ENCODE assay signal across 23 cellular contexts in the genomic region with DNA sequence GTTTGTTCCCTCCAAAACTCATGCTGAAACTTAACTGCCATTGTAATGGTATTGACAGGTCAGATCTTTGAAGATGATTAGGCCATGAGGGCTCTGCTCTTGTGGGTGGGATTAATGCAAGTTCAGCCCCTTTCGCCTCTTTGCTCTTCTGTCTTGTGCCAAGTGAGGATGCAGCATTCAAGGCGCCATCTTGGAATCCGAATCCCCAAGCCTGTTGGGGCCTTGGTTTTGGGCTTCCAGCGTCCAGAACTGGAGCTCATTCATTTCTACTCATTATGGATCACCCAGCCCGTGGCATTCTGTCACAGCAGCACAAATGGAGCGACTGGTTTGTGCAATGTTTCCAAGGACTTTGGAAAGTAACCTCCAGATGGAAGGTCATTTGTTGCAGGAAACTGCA. TPM values are rescaled to one million over a fixed set of nuclear protein-coding genes. Genes with fewer than 3 reads are reported as not detected.
DNase-seq lines count a peak whose midpoint lies in the region; ATAC-seq and TF ChIP-seq lines count a peak whose summit lies in the region.
"Had no signal": no experiment of that assay in that cellular context is flagged by ENCODE, and none has a peak within 500 bp of the region (broad histone marks: within the 10 kb centered on the region; RNA-seq: fewer than 3 reads in every experiment).

No MANE protein-coding gene starts in this region.

- in situ Hi-C loops in KBM-7 (cut with MboI; ENCODE audit: low pct_unique_long_range_greater_than_20kb, low sequenced_read_pairs): loop anchor here (25.0 kb wide), 3 partner anchors 209 to 609 kb away; partner anchors contain the start of genes FAAP20 and PRXL2B

- peaks cover 28% of the 10 kb centered on the region for H3K27me3 Mint-ChIP-seq in activated naive CD4-positive, alpha-beta T cell treated with anti-CD3 and anti-CD28 coated beads for 36 hours (ENCODE audit: low read depth)
- peaks cover 20 to 25% of the 10 kb centered on the region in 2 donors for H3K27me3 Mint-ChIP-seq in natural killer cell treated with Interleukin-12 subunit alpha and Interleukin-12 subunit beta and Interleukin-15 and Interleukin-18, amount 100 ng/mL, for 72 hours
- peaks cover 9 to 29% of the 10 kb centered on the region in 2 donors for H3K27me3 Mint-ChIP-seq in natural killer cell (ENCODE audit: low read depth in 2 of 2)

- H3K4me1 Mint-ChIP-seq in activated naive CD4-positive, alpha-beta T cell treated with anti-CD3 and anti-CD28 coated beads for 36 hours (ENCODE audit: low read depth): no peaks in the 10 kb centered on the region
- H3K4me1 Mint-ChIP-seq in natural killer cell treated with Interleukin-12 subunit alpha and Interleukin-12 subunit beta and Interleukin-15 and Interleukin-18, amount 100 ng/mL, for 72 hours (ENCODE audit: low read depth in 2 of 2): no peaks in the 10 kb centered on the region
- H3K4me1 Mint-ChIP-seq in natural killer cell: no peaks in the 10 kb centered on the region
- H3K4me1 Mint-ChIP-seq: CD8-positive, alpha-beta memory T cell had no signal

- H3K36me3 ChIP-seq in lower lobe of right lung: no peaks in the 10 kb centered on the region

- DNase-seq in activated naive CD4-positive, alpha-beta T cell treated with anti-CD3 and anti-CD28 coated beads for 36 hours: peak; percentile 2
- no peak for DNase-seq in activated naive CD4-positive, alpha-beta T cell treated with Interleukin-2 at 50 U/mL for 16 hours
- DNase-seq in natural killer cell treated with Interleukin-12 subunit alpha and Interleukin-12 subunit beta and Interleukin-15 and Interleukin-18, amount 100 ng/mL, for 72 hours (ENCODE audit: low spot score): peak; percentile 13
- no peak for DNase-seq in natural killer cell
- peak; percentile 14 for DNase-seq in lower lobe of right lung
- DNase-seq in KBM-7: no peak
- DNase-seq in iPS-NIHi11 (ENCODE audit: low spot score): no peak
- DNase-seq: 8988T; C1 segment of cervical spinal cord; CD4-positive, CD25-positive, alpha-beta regulatory T cell; COR-L47; DMS 273 treated with DMSO at 0.1 percent for 48 hours; DMS53; DND-41; EL; GOT3; H7; HFFc6 had no signal

- H3K36me3 Mint-ChIP-seq in activated naive CD4-positive, alpha-beta T cell treated with anti-CD3 and anti-CD28 coated beads for 36 hours (ENCODE audit: low read depth): peaks cover 8% of the 10 kb centered on the region
- H3K36me3 Mint-ChIP-seq in natural killer cell treated with Interleukin-12 subunit alpha and Interleukin-12 subunit beta and Interleukin-15 and Interleukin-18, amount 100 ng/mL, for 72 hours: peaks cover 14% of the 10 kb centered on the region
- H3K36me3 Mint-ChIP-seq in natural killer cell: peaks cover 19% of the 10 kb centered on the region
- H3K36me3 Mint-ChIP-seq: CD4-positive, CD25-positive, alpha-beta regulatory T cell had no signal

- intact Hi-C loops in activated naive CD4-positive, alpha-beta T cell treated with anti-CD3 and anti-CD28 coated beads for 36 hours (cut with micrococcal nuclease): no loop called here
- intact Hi-C loops in natural killer cell (cut with micrococcal nuclease): no loop called here
- intact Hi-C loops in lower lobe of right lung (cut with DNase I): no loop called here

- TF ChIP-seq CTCF in natural killer cell (IDR thresholded peaks at IDR 0.05) (no peak), lower lobe of right lung (IDR thresholded peaks at IDR 0.05) (no peak)

- no peak overlapping the region for H3K27ac ChIP-seq in lower lobe of right lung

- H3K9me3 Mint-ChIP-seq in activated naive CD4-positive, alpha-beta T cell treated with anti-CD3 and anti-CD28 coated beads for 36 hours: peaks cover 24% of the 10 kb centered on the region
- H3K9me3 Mint-ChIP-seq in natural killer cell treated with Interleukin-12 subunit alpha and Interleukin-12 subunit beta and Interleukin-15 and Interleukin-18, amount 100 ng/mL, for 72 hours: peaks cover 7% of the 10 kb centered on the region
- H3K9me3 Mint-ChIP-seq in natural killer cell: peaks cover 2 to 10% of the 10 kb centered on the region in 2 donors

- H3K27ac Mint-ChIP-seq in activated naive CD4-positive, alpha-beta T cell treated with anti-CD3 and anti-CD28 coated beads for 36 hours: no peak overlapping the region
- no peak overlapping the region for H3K27ac Mint-ChIP-seq in natural killer cell treated with Interleukin-12 subunit alpha and Interleukin-12 subunit beta and Interleukin-15 and Interleukin-18, amount 100 ng/mL, for 72 hours
- H3K27ac Mint-ChIP-seq in natural killer cell: no peak overlapping the region
- H3K27ac Mint-ChIP-seq: CD4-positive, CD25-positive, alpha-beta regulatory T cell; CD8-positive, alpha-beta memory T cell; HFFc6 had no signal

- no peak overlapping the region for H3K4me3 ChIP-seq in lower lobe of right lung
- H3K4me3 ChIP-seq: GM12878 had no signal

- H3K4me3 Mint-ChIP-seq in activated naive CD4-positive, alpha-beta T cell treated with anti-CD3 and anti-CD28 coated beads for 36 hours: no peak overlapping the region
- H3K4me3 Mint-ChIP-seq in natural killer cell treated with Interleukin-12 subunit alpha and Interleukin-12 subunit beta and Interleukin-15 and Interleukin-18, amount 100 ng/mL, for 72 hours: no peak overlapping the region
- H3K4me3 Mint-ChIP-seq in natural killer cell: no peak overlapping the region
- H3K4me3 Mint-ChIP-seq: CD4-positive, CD25-positive, alpha-beta regulatory T cell; CD8-positive, alpha-beta memory T cell; HFFc6 had no signal

- peaks cover 18% of the 10 kb centered on the region for H3K27me3 ChIP-seq in lower lobe of right lung (ENCODE audit: low read depth)

- no peak for ATAC-seq in natural killer cell treated with Interleukin-12 subunit alpha and Interleukin-12 subunit beta and Interleukin-15 and Interleukin-18, amount 100 ng/mL, for 72 hours
- no peak for ATAC-seq in natural killer cell
- no peak for ATAC-seq in lower lobe of right lung
- ATAC-seq in HG02588 (IDR thresholded peaks at IDR 0.05; ENCODE audit: unreplicated experiment): no peak
- ATAC-seq: GM12878, HCT116, HepG2 had no signal

- no peaks in the 10 kb centered on the region for H3K4me1 ChIP-seq in lower lobe of right lung

- CTCF ChIA-PET in activated naive CD4-positive, alpha-beta T cell treated with anti-CD3 and anti-CD28 coated beads for 36 hours (lab: Charles Lee): no interaction called here

- H3K9me3 ChIP-seq in lower lobe of right lung: peaks cover 26% of the 10 kb centered on the region

RNA-seq across cellular contexts. Expression of gene TTC34, which starts 5.6 kb away (rescaled TPM):
- total RNA-seq in activated naive CD4-positive, alpha-beta T cell treated with anti-CD3 and anti-CD28 coated beads for 36 hours: 1 to 10 TPM in 1 of 2 experiments, under 1 TPM in 1; 0.91 to 1.1 TPM
- total RNA-seq in natural killer cell treated with Interleukin-12 subunit alpha and Interleukin-12 subunit beta and Interleukin-15 and Interleukin-18, amount 100 ng/mL, for 72 hours: under 1 TPM; 0.40 to 0.56 TPM
- total RNA-seq in natural killer cell (1 to 10 TPM in 2 of 3 donors, under 1 TPM in 1; 0.80 to 1.4 (median 1.2) TPM), lower lobe of right lung (2.6 TPM)

Comparison
In these comparisons a context has a peak if more than half of its experiments do, and no peak if none do; other contexts are left out.
1. DNase-seq: peak in activated naive CD4-positive, alpha-beta T cell treated with anti-CD3 and anti-CD28 coated beads for 36 hours (single experiment), natural killer cell treated with Interleukin-12 subunit alpha and Interleukin-12 subunit beta and Interleukin-15 and Interleukin-18, amount 100 ng/mL, for 72 hours (single experiment) and lower lobe of right lung (single experiment); none in activated naive CD4-positive, alpha-beta T cell treated with Interleukin-2 at 50 U/mL for 16 hours (single experiment), natural killer cell (single experiment), KBM-7 (single experiment) and iPS-NIHi11 (single experiment).